ENCODE assay signal across 23 cellular contexts in genomic region chr10:130748409-130749057, GRCh38.
"Had no signal": no experiment of that assay in that cellular context is flagged by ENCODE, and none has a peak within 500 bp of the region (broad histone marks: within the 10 kb centered on the region; RNA-seq: fewer than 3 reads in every experiment).

No MANE protein-coding gene starts in this region.

- DNase-seq: activated CD4-positive, alpha-beta T cell treated with anti-CD3 and anti-CD28 coated beads for 4 hours; activated CD4-positive, alpha-beta T cell treated with anti-CD3 and anti-CD28 coated beads, Interleukin-2, amount 50 U/mL, for 48 hours; activated CD4-positive, CD25-positive, alpha-beta regulatory T cell; activated gamma-delta T cell treated with Interleukin-2 at 50 U/mL for 16 hours; anterior cingulate cortex; body of pancreas; effector memory CD8-positive, alpha-beta T cell; hypothalamus; left cardiac atrium; naive thymus-derived CD8-positive, alpha-beta T cell; stimulated activated CD4-positive, alpha-beta T cell treated with anti-CD3 and anti-CD28 coated beads, Interleukin-1b, Interleukin-23, amount 100 ng/mL, for 48 hours; SW 1271; T-helper 17 cell had no signal

- H3K9me3 ChIP-seq: body of pancreas, ovary, psoas muscle, right atrium auricular region, vagina had no signal

- H3K4me1 ChIP-seq: body of pancreas, psoas muscle, right atrium auricular region, tibial nerve, vagina had no signal

- H3K27me3 ChIP-seq: body of pancreas, cardiac muscle cell, ovary, right atrium auricular region, tibial nerve, vagina had no signal

- H3K4me3 ChIP-seq: body of pancreas, cardiac muscle cell, ovary, psoas muscle, right atrium auricular region, tibial nerve, vagina had no signal

- H3K27ac ChIP-seq: body of pancreas, cardiac muscle cell, ovary, psoas muscle, right atrium auricular region, tibial nerve, vagina had no signal

- H3K9me3 Mint-ChIP-seq: activated naive CD4-positive, alpha-beta T cell treated with anti-CD3 and anti-CD28 coated beads, Interleukin-2, amount 50 U/mL, for 24 hours; stimulated activated naive CD8-positive, alpha-beta T cell treated with anti-CD3 and anti-CD28 coated beads, Interleukin-15, Interleukin-2, amounts not matched to agents 100 ng/mL and 50 ng/mL, for 24 hours had no signal

- H3K4me1 Mint-ChIP-seq: activated naive CD4-positive, alpha-beta T cell treated with anti-CD3 and anti-CD28 coated beads, Interleukin-2, amount 50 U/mL, for 24 hours; naive thymus-derived CD8-positive, alpha-beta T cell; T-helper 17 cell had no signal

- H3K4me3 Mint-ChIP-seq: activated naive CD4-positive, alpha-beta T cell treated with anti-CD3 and anti-CD28 coated beads, Interleukin-2, amount 50 U/mL, for 24 hours; effector memory CD8-positive, alpha-beta T cell; mesothelial cell of epicardium; naive thymus-derived CD8-positive, alpha-beta T cell; stimulated activated naive CD8-positive, alpha-beta T cell treated with anti-CD3 and anti-CD28 coated beads, Interleukin-15, Interleukin-2, amounts not matched to agents 100 ng/mL and 50 ng/mL, for 24 hours; T-helper 17 cell had no signal

- H3K27me3 Mint-ChIP-seq: stimulated activated naive CD8-positive, alpha-beta T cell treated with anti-CD3 and anti-CD28 coated beads, Interleukin-15, Interleukin-2, amounts not matched to agents 100 ng/mL and 50 ng/mL, for 24 hours had no signal

- H3K36me3 Mint-ChIP-seq: activated naive CD4-positive, alpha-beta T cell treated with anti-CD3 and anti-CD28 coated beads, Interleukin-2, amount 50 U/mL, for 24 hours; mesothelial cell of epicardium; naive thymus-derived CD8-positive, alpha-beta T cell had no signal

- ATAC-seq: body of pancreas; effector memory CD8-positive, alpha-beta T cell; esophagus mucosa; left cardiac atrium; naive thymus-derived CD8-positive, alpha-beta T cell; psoas muscle; T-helper 17 cell had no signal

- H3K27ac Mint-ChIP-seq: activated naive CD4-positive, alpha-beta T cell treated with anti-CD3 and anti-CD28 coated beads, Interleukin-2, amount 50 U/mL, for 24 hours; effector memory CD8-positive, alpha-beta T cell; mesothelial cell of epicardium; naive thymus-derived CD8-positive, alpha-beta T cell; stimulated activated naive CD8-positive, alpha-beta T cell treated with anti-CD3 and anti-CD28 coated beads, Interleukin-15, Interleukin-2, amounts not matched to agents 100 ng/mL and 50 ng/mL, for 24 hours; T-helper 17 cell had no signal

- H3K36me3 ChIP-seq: cardiac muscle cell, ovary, right atrium auricular region, tibial nerve, vagina had no signal
